Comparison of ENCODE assay signal across 18 cellular contexts in the genomic region with DNA sequence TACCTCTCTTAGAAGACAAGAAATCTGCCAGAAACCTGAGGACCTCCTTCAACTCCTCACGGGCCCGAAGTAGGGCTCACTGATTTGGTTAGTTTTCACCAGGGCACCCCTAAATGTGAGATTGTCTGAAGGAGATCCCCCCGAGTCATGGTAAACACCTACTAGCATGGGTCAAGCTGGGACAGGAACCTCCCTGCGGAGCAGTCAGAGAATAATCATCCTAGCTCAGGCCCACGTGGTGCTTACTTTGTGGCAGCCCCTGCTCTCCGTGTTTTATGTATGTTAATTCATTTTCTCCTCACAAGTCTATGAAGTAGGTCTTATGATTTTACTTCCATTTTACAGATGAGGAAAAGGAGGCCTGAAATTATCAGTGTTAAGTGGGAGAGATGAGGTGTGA.
A peak's percentile ranks its signal among the peaks of the same experiment; 100 is the strongest.
DNase-seq lines count a peak whose midpoint lies in the region; ATAC-seq, FAIRE-seq and TF ChIP-seq lines count a peak whose summit lies in the region.
"Had no signal": no experiment of that assay in that cellular context is flagged by ENCODE, and none has a peak within 500 bp of the region (broad histone marks: within the 10 kb centered on the region; RNA-seq: fewer than 3 reads in every experiment).

No MANE protein-coding gene starts in this region.

- H3F3A ChIP-seq in GM23338 (replicated peaks; ENCODE audit: low read depth), result no peaks in the 10 kb centered on the region

- no peak for FAIRE-seq in HepG2 (lab: Jason Lieb, UNC)
- FAIRE-seq: G401.6, GM19239 had no signal

- H3K4me2 ChIP-seq in GM23338 (no peak overlapping the region; the same call in 1 of the 2 replicates), trophoblast cell (ENCODE audit: low read length) (no peak overlapping the region), HepG2 (ENCODE audit: low read depth, low read length) (no peak overlapping the region)

- in situ Hi-C loops in HepG2 (cut with HindIII; ENCODE audit: extremely low pct_ligation_motif_present, low pct_unique_long_range_greater_than_20kb), result no loop called here

- intact Hi-C loops in HepG2 (cut with micrococcal nuclease; ENCODE audit: unreplicated experiment), result no loop called here
- intact Hi-C loops in upper lobe of right lung (cut with DNase I), result no loop called here

- TF ChIP-seq CTCF in GM23338 (conservative IDR thresholded peaks at IDR 0.05; ENCODE audit: low read depth in 2 of 2) (no peak), endodermal cell (conservative IDR thresholded peaks at IDR 0.05) (no peak), HepG2 (CRISPR knock-in tag; IDR thresholded peaks at IDR 0.05) (no peak), upper lobe of right lung (IDR thresholded peaks at IDR 0.05) (no peak)

- peak overlapping the region; percentile 68; the same call in 1 of the 2 replicates for H3K27ac ChIP-seq in GM23338 (ENCODE audit: low read depth)
- H3K27ac ChIP-seq in HUES6 (ENCODE audit: low read depth, low read length), result 0 out of 2 replicates have a peak overlapping the region, but pooled peaks have one; percentile 18
- no peak overlapping the region for H3K27ac ChIP-seq in endodermal cell (ENCODE audit: low read depth, low read length)
- H3K27ac ChIP-seq in trophoblast cell (ENCODE audit: low read depth, low read length), result no peak overlapping the region
- H3K27ac ChIP-seq in HepG2 (ENCODE audit: extremely low read length, insufficient read depth, low read length), result no peak overlapping the region
- no peak overlapping the region for H3K27ac ChIP-seq in upper lobe of right lung
- H3K27ac ChIP-seq: GM23248 had no signal

- POLR2A ChIA-PET in HepG2 (lab: Yijun Ruan, JAX), result no interaction called here

- no TSS peak for BruUV-seq in HepG2 (replicated peaks; lab: Mats Ljungman, UMichigan)

- H3K4me1 ChIP-seq in GM23338 (ENCODE audit: insufficient read depth), result 0 out of 2 replicates have a peak, but pooled peaks cover 8% of the 10 kb centered on the region
- peaks cover 17% of the 10 kb centered on the region; the same call in 1 of the 2 replicates for H3K4me1 ChIP-seq in HUES6 (ENCODE audit: control insufficient read depth, insufficient read depth, low read length)
- H3K4me1 ChIP-seq in endodermal cell (ENCODE audit: control insufficient read depth, insufficient read depth, low read length), result no peaks in the 10 kb centered on the region
- H3K4me1 ChIP-seq in trophoblast cell (ENCODE audit: control insufficient read depth in 1 of 2, insufficient read depth in 2 of 2, low read length in 2 of 2), result no peaks in the 10 kb centered on the region
- no peaks in the 10 kb centered on the region for H3K4me1 ChIP-seq in HepG2 (ENCODE audit: insufficient read depth, low read length)
- no peaks in the 10 kb centered on the region for H3K4me1 ChIP-seq in upper lobe of right lung
- H3K4me1 ChIP-seq: HAP-1 had no signal

- no peak overlapping the region for H3K14ac ChIP-seq in trophoblast cell (ENCODE audit: low read length)

- no peaks in the 10 kb centered on the region for H3K79me1 ChIP-seq in trophoblast cell (ENCODE audit: low read length)

- H3K4me3 ChIP-seq in GM23338, result no peak overlapping the region
- no peak overlapping the region for H3K4me3 ChIP-seq in HUES6 (ENCODE audit: low read depth, low read length)
- no peak overlapping the region for H3K4me3 ChIP-seq in endodermal cell (ENCODE audit: low read length)
- no peak overlapping the region for H3K4me3 ChIP-seq in trophoblast cell (ENCODE audit: low read depth, low read length)
- no peak overlapping the region for H3K4me3 ChIP-seq in HepG2 (replicated peaks in 1 of 3; ENCODE audit: insufficient read depth in 1 of 3, low read depth in 2 of 3, low read length in 3 of 3)
- no peak overlapping the region for H3K4me3 ChIP-seq in upper lobe of right lung
- H3K4me3 ChIP-seq: GM23248, HAP-1 had no signal

- H3K18ac ChIP-seq in trophoblast cell (ENCODE audit: low read length), result no peak overlapping the region

- peak overlapping the region; percentile 21 for H4K91ac ChIP-seq in trophoblast cell (ENCODE audit: low read depth, low read length)

- H3K27ac Mint-ChIP-seq in GM23338 (peak overlapping the region; percentile 87), endodermal cell (peak overlapping the region; percentile 81)
- H3K27ac Mint-ChIP-seq: CD4-positive, alpha-beta memory T cell; HFFc6 had no signal

- H3K27me3 ChIP-seq in GM23338 (ENCODE audit: insufficient read depth) (no peaks in the 10 kb centered on the region), HUES6 (ENCODE audit: control insufficient read depth, insufficient read depth, low read length) (no peaks in the 10 kb centered on the region), endodermal cell (ENCODE audit: control insufficient read depth, insufficient read depth, low read length, poor library complexity, severe bottlenecking) (no peaks in the 10 kb centered on the region), trophoblast cell (ENCODE audit: insufficient read depth, low read length) (no peaks in the 10 kb centered on the region), HepG2 (ENCODE audit: control insufficient read depth in 1 of 2, insufficient read depth in 2 of 2, low read length in 2 of 2) (peaks cover 0 to 10% of the 10 kb centered on the region in 2 experiments; a peak in 2 of 5 replicates), upper lobe of right lung (no peaks in the 10 kb centered on the region)

- H3K4ac ChIP-seq in trophoblast cell (ENCODE audit: low read depth, low read length), result no peak overlapping the region

- TF ChIP-seq RAD21 in HepG2 (CRISPR knock-in tag; IDR thresholded peaks at IDR 0.05), result no peak

- no peak overlapping the region for H2BK12ac ChIP-seq in trophoblast cell (ENCODE audit: low read length)

- TF ChIP-seq EP300 in HepG2 (IDR thresholded peaks at IDR 0.05; ENCODE audit: low read depth in 2 of 2, low read length in 2 of 2), result no peak
- no peak for TF ChIP-seq EP300 in HepG2 (CRISPR knock-in tag; IDR thresholded peaks at IDR 0.05; ENCODE audit: borderline replicate concordance)

- H3K9me3 Mint-ChIP-seq in GM23338 (no peaks in the 10 kb centered on the region; the same call in 2 of the 3 replicates), endodermal cell (no peaks in the 10 kb centered on the region)
- H3K9me3 Mint-ChIP-seq: HFFc6 had no signal

- H3K9ac ChIP-seq in HUES6 (ENCODE audit: low read length), result no peak overlapping the region
- no peak overlapping the region for H3K9ac ChIP-seq in endodermal cell (ENCODE audit: extremely low read depth, low read length, poor library complexity, severe bottlenecking)
- no peak overlapping the region for H3K9ac ChIP-seq in trophoblast cell (ENCODE audit: low read length)
- H3K9ac ChIP-seq in HepG2 (ENCODE audit: insufficient read depth, low read depth, low read length), result no peak overlapping the region
- H3K9ac ChIP-seq: GM23248 had no signal

- H3K36me3 ChIP-seq in GM23338 (ENCODE audit: insufficient read depth), result peaks cover 31% of the 10 kb centered on the region
- H3K36me3 ChIP-seq in HUES6 (ENCODE audit: control insufficient read depth, insufficient read depth, low read length), result peaks cover 38% of the 10 kb centered on the region
- no peaks in the 10 kb centered on the region for H3K36me3 ChIP-seq in endodermal cell (ENCODE audit: control insufficient read depth, insufficient read depth, low read length)
- no peaks in the 10 kb centered on the region for H3K36me3 ChIP-seq in trophoblast cell (ENCODE audit: control insufficient read depth in 1 of 2, insufficient read depth in 2 of 2, low read length in 2 of 2)
- H3K36me3 ChIP-seq in HepG2 (replicated peaks in 1 of 2; ENCODE audit: control insufficient read depth in 1 of 2, insufficient read depth in 2 of 2, low read length in 2 of 2), result no peaks in the 10 kb centered on the region
- H3K36me3 ChIP-seq in upper lobe of right lung, result no peaks in the 10 kb centered on the region
- H3K36me3 ChIP-seq: HAP-1 had no signal

- H2AK5ac ChIP-seq in trophoblast cell (ENCODE audit: low read length), result no peak overlapping the region

- WGBS in endodermal cell (ENCODE audit: insufficient coverage in 1 of 2, insufficient read length in 1 of 2), 2 experiments, result 89 to 92% methylated on average over 2 to 6 of the region's 6 CpGs
- WGBS in trophoblast cell (ENCODE audit: extremely low coverage, insufficient coverage, insufficient read length), result no CpG with 5 or more reads among the region's 6 CpGs
- 0% methylated on average over 6 of the region's 6 CpGs for WGBS in HepG2 (ENCODE audit: low lambda C conversion rate)

- H3K4me3 Mint-ChIP-seq in GM23338 (no peak overlapping the region), endodermal cell (no peak overlapping the region)
- H3K4me3 Mint-ChIP-seq: CD4-positive, alpha-beta memory T cell; HFFc6 had no signal

- H3K9me2 ChIP-seq in GM23338 (ENCODE audit: insufficient read depth), result no peaks in the 10 kb centered on the region

- H4K8ac ChIP-seq in trophoblast cell (ENCODE audit: low read depth, low read length), result no peak overlapping the region

- H3K27me3 Mint-ChIP-seq in GM23338 (ENCODE audit: insufficient read depth, low read depth, poor library complexity) (no peaks in the 10 kb centered on the region), endodermal cell (ENCODE audit: insufficient read depth) (no peaks in the 10 kb centered on the region)
- H3K27me3 Mint-ChIP-seq: CD4-positive, alpha-beta memory T cell had no signal

- DNase-seq in GM23338 (ENCODE audit: low spot score), result peak; percentile 10
- no peak for DNase-seq in endodermal cell
- no peak for DNase-seq in trophoblast cell
- no peak for DNase-seq in NCI-H2171 treated with DMSO at 0.1 percent for 48 hours (lab: John Stamatoyannopoulos, UW)
- no peak for DNase-seq in HepG2 (ENCODE audit: low spot score)
- no peak for DNase-seq in upper lobe of right lung
- DNase-seq: C1 segment of cervical spinal cord; Calu3; CD4-positive, alpha-beta memory T cell; COR-L47; DMS53; DND-41; GM23248; HFFc6 had no signal

- H2BK120ac ChIP-seq in trophoblast cell (ENCODE audit: insufficient read depth, low read length, poor library complexity), result no peak overlapping the region

- no peaks in the 10 kb centered on the region for H3K79me2 ChIP-seq in GM23338 (replicated peaks; ENCODE audit: insufficient read depth)
- H3K79me2 ChIP-seq in trophoblast cell (ENCODE audit: control insufficient read depth, insufficient read depth, low read length, poor library complexity), result no peaks in the 10 kb centered on the region
- H3K79me2 ChIP-seq in HepG2 (ENCODE audit: insufficient read depth, low read length), result no peaks in the 10 kb centered on the region

- CTCF ChIA-PET in HepG2 (lab: Yijun Ruan, JAX; ENCODE audit: low intra/inter-chr PET ratio, low total read pairs), result no interaction called here

- H3K36me3 Mint-ChIP-seq in GM23338 (ENCODE audit: low read depth) (peaks cover 57% of the 10 kb centered on the region), endodermal cell (ENCODE audit: low read depth) (peaks cover 38% of the 10 kb centered on the region)

- H3K9me3 ChIP-seq in HUES6 (ENCODE audit: control insufficient read depth, insufficient read depth, low read depth, low read length), result no peaks in the 10 kb centered on the region
- no peaks in the 10 kb centered on the region for H3K9me3 ChIP-seq in endodermal cell (ENCODE audit: control insufficient read depth, low read length)
- no peaks in the 10 kb centered on the region for H3K9me3 ChIP-seq in trophoblast cell (ENCODE audit: insufficient read depth, low read depth, low read length)
- H3K9me3 ChIP-seq in HepG2 (ENCODE audit: low read length), result no peaks in the 10 kb centered on the region
- H3K9me3 ChIP-seq in upper lobe of right lung, result no peaks in the 10 kb centered on the region
- H3K9me3 ChIP-seq: HAP-1 had no signal

- H2AFZ ChIP-seq in GM23338 (no peak overlapping the region), trophoblast cell (ENCODE audit: insufficient read depth, low read length, poor library complexity) (no peak overlapping the region), HepG2 (ENCODE audit: low read length) (no peak overlapping the region)
- H2AFZ ChIP-seq: GM23248 had no signal

- no peak overlapping the region for H3K23ac ChIP-seq in trophoblast cell (ENCODE audit: low read length)

- H4K20me1 ChIP-seq in GM23338 (replicated peaks; ENCODE audit: insufficient read depth), result no peaks in the 10 kb centered on the region
- no peaks in the 10 kb centered on the region for H4K20me1 ChIP-seq in HepG2 (ENCODE audit: insufficient read depth, low read length)

- no peak for TF ChIP-seq POLR2A in HepG2 (IDR thresholded peaks at IDR 0.05; ENCODE audit: insufficient read depth in 1 of 2, low read depth in 2 of 2, low read length in 2 of 2)

- ATAC-seq in GM23338, result peak; percentile 58
- no peak for ATAC-seq in HepG2
- ATAC-seq in upper lobe of right lung, result no peak

- H2BK5ac ChIP-seq in trophoblast cell (ENCODE audit: low read depth, low read length, poor library complexity), result no peak overlapping the region

- no peak overlapping the region for H4K12ac ChIP-seq in trophoblast cell (ENCODE audit: low read depth, low read length)

- H3K4me1 Mint-ChIP-seq in GM23338 (peaks cover 20% of the 10 kb centered on the region), endodermal cell (peaks cover 8% of the 10 kb centered on the region)

Comparison
In these comparisons a context has a peak if more than half of its experiments do, and no peak if none do; other contexts are left out.
1. H3K27ac ChIP-seq: peak in GM23338 (single experiment) and HUES6 (single experiment); none in endodermal cell (single experiment), trophoblast cell (single experiment), HepG2 (single experiment) and upper lobe of right lung (single experiment).